In genomic region chr6:3068329-3069223, GRCh38 we compare ENCODE assay signal across 8 cellular contexts. TPM values are rescaled to one million over a fixed set of nuclear protein-coding genes. Genes with fewer than 3 reads are reported as not detected.
DNase-seq lines count a peak whose midpoint lies in the region; ATAC-seq and TF ChIP-seq lines count a peak whose summit lies in the region.

RIPK1 (plus strand) TSS chr6:3068494; CDS start chr6:3076824, 8,330 bp downstream.

- no peaks in the 10 kb centered on the region for H3K4me1 ChIP-seq in BE2C
- H3K4me1 ChIP-seq in colonic mucosa, result peaks cover 10% of the 10 kb centered on the region

- H3K4me3 ChIP-seq in BE2C (ENCODE audit: low read depth, low read length) (peak within 1 kb of the TSS; percentile 77), colonic mucosa (peak within 1 kb of the TSS; percentile 95)

- TF ChIP-seq CTCF in BE2C (IDR thresholded peaks at IDR 0.05; ENCODE audit: low read depth, low read length) (peak; percentile 31), colonic mucosa (IDR thresholded peaks at IDR 0.05) (no peak)

- H3K27me3 ChIP-seq in BE2C, result no peaks in the 10 kb centered on the region
- H3K27me3 ChIP-seq in colonic mucosa, result no peaks in the 10 kb centered on the region

- intact Hi-C loops in colonic mucosa (cut with DNase I), result no loop called here

- DNase-seq in BE2C (peak; percentile 96), NCI-H524 (lab: John Stamatoyannopoulos, UW) (peak; percentile 75 to 91), colonic mucosa (peak; percentile 97), left kidney (ENCODE audit: low read depth, low spot score) (peak; percentile 97)
- DNase-seq in activated CD4-positive, alpha-beta T cell treated with anti-CD3 and anti-CD28 coated beads for 48 hours, result peak; percentile 96
- peak; percentile 91 for DNase-seq in stimulated activated CD4-positive, alpha-beta T cell treated with anti-CD3 and anti-CD28 coated beads, Interleukin-2, amount 100 ng/mL, for 4 hours (ENCODE audit: low read depth)

- no peaks in the 10 kb centered on the region for H3K36me3 ChIP-seq in BE2C
- no peaks in the 10 kb centered on the region for H3K36me3 ChIP-seq in colonic mucosa

- ATAC-seq in GM19035 (IDR thresholded peaks at IDR 0.05; ENCODE audit: unreplicated experiment) (peak; percentile 85), HG03342 (IDR thresholded peaks at IDR 0.05; ENCODE audit: unreplicated experiment) (peak; percentile 81)

- peak within 1 kb of the TSS; percentile 100 for H3K27ac ChIP-seq in colonic mucosa

- peak within 1 kb of the TSS; percentile 92 to 99 for H3K9ac ChIP-seq in colonic mucosa (ENCODE audit: low read depth in 2 of 2, low read length in 2 of 2)

- H3K9me3 ChIP-seq in BE2C, result no peaks in the 10 kb centered on the region
- no peaks in the 10 kb centered on the region for H3K9me3 ChIP-seq in colonic mucosa

RNA-seq across cellular contexts. Expression of gene RIPK1, which starts in this region (rescaled TPM):
- 7.4 TPM for polyA plus RNA-seq in BE2C (2012; ENCODE audit: insufficient read depth, insufficient read length, low read depth)
- 10 to 100 TPM; 23.5 to 30.6 TPM for total RNA-seq in colonic mucosa

Comparison
In these comparisons a context has a peak if more than half of its experiments do, and no peak if none do; other contexts are left out.
1. Peak in every context shown above with its lines: DNase-seq, ATAC-seq, H3K4me3 ChIP-seq and H3K27ac ChIP-seq.